25 cellular contexts compared by ENCODE assay signal in the genomic region with DNA sequence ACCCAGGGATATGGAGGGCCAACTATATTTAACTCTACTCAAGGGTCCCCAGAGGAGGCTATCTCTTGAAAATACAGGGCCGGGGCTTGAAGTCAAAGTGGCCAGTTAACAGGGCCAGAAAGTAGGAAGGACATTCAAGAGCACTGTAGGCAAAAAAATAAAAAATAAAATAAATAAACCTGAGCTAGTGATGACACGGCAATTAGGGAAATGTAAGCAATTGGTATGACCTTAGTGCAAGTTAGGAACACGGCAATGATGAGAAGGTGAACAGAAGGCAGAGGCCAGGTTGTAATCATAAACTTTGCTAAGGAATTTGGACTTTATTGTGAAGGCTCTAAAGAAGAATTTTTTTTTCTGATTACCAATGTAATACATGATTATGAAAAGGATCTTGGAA.
"Had no signal": no experiment of that assay in that cellular context is flagged by ENCODE, and none has a peak within 500 bp of the region (broad histone marks: within the 10 kb centered on the region; RNA-seq: fewer than 3 reads in every experiment).

No MANE protein-coding gene starts in this region.

- H3K9me3 Mint-ChIP-seq: dendritic cell treated with granulocyte-macrophage colony-stimulating factor and Interleukin-4, amounts not matched to agents 40 ng/mL and 50 ng/mL, for 4 days; effector memory CD8-positive, alpha-beta T cell; endodermal cell; mesothelial cell of epicardium; naive B cell had no signal

- H3K36me3 ChIP-seq: colonic mucosa, esophagus squamous epithelium, gastrocnemius medialis, heart right ventricle, left lung, lower lobe of right lung had no signal

- H3K27ac Mint-ChIP-seq: dendritic cell treated with granulocyte-macrophage colony-stimulating factor and Interleukin-4, amounts not matched to agents 40 ng/mL and 50 ng/mL, for 4 days; endodermal cell; mesothelial cell of epicardium had no signal

- H3K4me3 ChIP-seq: colonic mucosa, esophagus squamous epithelium, gastrocnemius medialis, heart right ventricle, left lung, lower lobe of right lung, mucosa of descending colon had no signal

- ATAC-seq: effector memory CD8-positive, alpha-beta T cell; esophagus mucosa; gastrocnemius medialis; heart right ventricle; left cardiac atrium; left lung; left ventricle myocardium superior; lower lobe of right lung; mucosa of descending colon had no signal

- H3K36me3 Mint-ChIP-seq: mesothelial cell of epicardium, naive B cell had no signal

- H3K4me3 Mint-ChIP-seq: dendritic cell treated with granulocyte-macrophage colony-stimulating factor and Interleukin-4, amounts not matched to agents 40 ng/mL and 50 ng/mL, for 4 days; effector memory CD8-positive, alpha-beta T cell; endodermal cell; mesothelial cell of epicardium had no signal

- H3K9me3 ChIP-seq: colonic mucosa, esophagus squamous epithelium, gastrocnemius medialis, heart right ventricle, left lung, lower lobe of right lung, mucosa of descending colon had no signal

- DNase-seq: colonic mucosa; cortex of kidney; effector CD8-positive, alpha-beta T cell; effector memory CD8-positive, alpha-beta T cell; endodermal cell; erythroblast; esophagus squamous epithelium; foreskin fibroblast; foreskin melanocyte; gastrocnemius medialis; glutamatergic neuron; head of caudate nucleus; heart right ventricle; hippocampal formation; left cardiac atrium; left lung; left ventricle myocardium superior; lower lobe of right lung; mesenchymal stem cell; mucosa of descending colon; naive B cell had no signal

- H3K27ac ChIP-seq: colonic mucosa, epithelial cell of prostate, esophagus squamous epithelium, gastrocnemius medialis, heart right ventricle, left lung, lower lobe of right lung had no signal
